Comparison of ENCODE assay signal across 23 cellular contexts in genomic region chr1:224294775-224295174, GRCh38.
"Had no signal": no experiment of that assay in that cellular context is flagged by ENCODE, and none has a peak within 500 bp of the region (broad histone marks: within the 10 kb centered on the region; RNA-seq: fewer than 3 reads in every experiment).

No MANE protein-coding gene starts in this region.

- DNase-seq: hippocampal formation; immature natural killer cell; kidney; left colon; left lung; mesendoderm; naive thymus-derived CD4-positive, alpha-beta T cell; small intestine; spleen; stimulated activated CD4-positive, alpha-beta T cell treated with anti-CD3 and anti-CD28 coated beads, Interleukin-4, amount 100 ng/mL, for 24 hours; stimulated activated naive CD4-positive, alpha-beta T cell treated with Interleukin-2 at 50 U/mL for 16 hours; stimulated activated naive CD8-positive, alpha-beta T cell treated with anti-CD3 and anti-CD28 coated beads, Interleukin-15, amount 100 ng/mL, for 72 hours; substantia nigra; uterus had no signal

- H3K4me3 Mint-ChIP-seq: immature natural killer cell; mesothelial cell of epicardium; naive thymus-derived CD4-positive, alpha-beta T cell; natural killer cell treated with Interleukin-12 subunit alpha and Interleukin-12 subunit beta and Interleukin-15 and Interleukin-18, amount 100 ng/mL, for 72 hours; stimulated activated memory B cell treated with anti-CD40 and anti-IgM and Interleukin-4, amounts not matched to agents 10 μg/mL and 1 μg/mL and 100 μg/mL, for 72 hours; stimulated activated naive CD8-positive, alpha-beta T cell treated with anti-CD3 and anti-CD28 coated beads, Interleukin-15, amount 100 ng/mL, for 72 hours; type B pancreatic cell had no signal

- H3K27ac ChIP-seq: left lung, parathyroid adenoma, right atrium auricular region, spleen, tibial nerve, uterus had no signal

- H3K27me3 ChIP-seq: left lung, right atrium auricular region, spleen, tibial nerve, uterus had no signal

- H3K27me3 Mint-ChIP-seq: naive thymus-derived CD4-positive, alpha-beta T cell; natural killer cell treated with Interleukin-12 subunit alpha and Interleukin-12 subunit beta and Interleukin-15 and Interleukin-18, amount 100 ng/mL, for 72 hours; stimulated activated memory B cell treated with anti-CD40 and anti-IgM and Interleukin-4, amounts not matched to agents 10 μg/mL and 1 μg/mL and 100 μg/mL, for 72 hours; stimulated activated naive CD8-positive, alpha-beta T cell treated with anti-CD3 and anti-CD28 coated beads, Interleukin-15, amount 100 ng/mL, for 72 hours; type B pancreatic cell had no signal

- H3K4me1 ChIP-seq: left lung, parathyroid adenoma, right atrium auricular region, spleen, tibial nerve, uterus had no signal

- H3K9me3 ChIP-seq: left lung, right atrium auricular region, spleen, tibial nerve, uterus had no signal

- H3K9me3 Mint-ChIP-seq: immature natural killer cell; mesothelial cell of epicardium; naive thymus-derived CD4-positive, alpha-beta T cell; natural killer cell treated with Interleukin-12 subunit alpha and Interleukin-12 subunit beta and Interleukin-15 and Interleukin-18, amount 100 ng/mL, for 72 hours; stimulated activated memory B cell treated with anti-CD40 and anti-IgM and Interleukin-4, amounts not matched to agents 10 μg/mL and 1 μg/mL and 100 μg/mL, for 72 hours; stimulated activated naive CD8-positive, alpha-beta T cell treated with anti-CD3 and anti-CD28 coated beads, Interleukin-15, amount 100 ng/mL, for 72 hours; type B pancreatic cell had no signal

- H3K36me3 ChIP-seq: uterus had no signal

- H3K4me3 ChIP-seq: left lung, lung, right atrium auricular region, spleen, tibial nerve, uterus had no signal

- H3K27ac Mint-ChIP-seq: immature natural killer cell; mesothelial cell of epicardium; natural killer cell treated with Interleukin-12 subunit alpha and Interleukin-12 subunit beta and Interleukin-15 and Interleukin-18, amount 100 ng/mL, for 72 hours; stimulated activated memory B cell treated with anti-CD40 and anti-IgM and Interleukin-4, amounts not matched to agents 10 μg/mL and 1 μg/mL and 100 μg/mL, for 72 hours; stimulated activated naive CD8-positive, alpha-beta T cell treated with anti-CD3 and anti-CD28 coated beads, Interleukin-15, amount 100 ng/mL, for 72 hours; type B pancreatic cell had no signal

- H3K4me1 Mint-ChIP-seq: immature natural killer cell; mesothelial cell of epicardium; stimulated activated memory B cell treated with anti-CD40 and anti-IgM and Interleukin-4, amounts not matched to agents 10 μg/mL and 1 μg/mL and 100 μg/mL, for 72 hours; stimulated activated naive CD8-positive, alpha-beta T cell treated with anti-CD3 and anti-CD28 coated beads, Interleukin-15, amount 100 ng/mL, for 72 hours had no signal

- ATAC-seq: left colon; left lung; naive thymus-derived CD4-positive, alpha-beta T cell; natural killer cell treated with Interleukin-12 subunit alpha and Interleukin-12 subunit beta and Interleukin-15 and Interleukin-18, amount 100 ng/mL, for 72 hours; sciatic nerve; stimulated activated memory B cell treated with anti-CD40 and anti-IgM and Interleukin-4, amounts not matched to agents 10 μg/mL and 1 μg/mL and 100 μg/mL, for 72 hours; stimulated activated naive CD8-positive, alpha-beta T cell treated with anti-CD3 and anti-CD28 coated beads, Interleukin-15, amount 100 ng/mL, for 72 hours had no signal
